Comparison of ENCODE assay signal across 18 cellular contexts in genomic region chr13:43006893-43007631, GRCh38. TPM values are rescaled to one million over a fixed set of nuclear protein-coding genes. Genes with fewer than 3 reads are reported as not detected.
A peak's percentile ranks its signal among the peaks of the same experiment; 100 is the strongest.
DNase-seq lines count a peak whose midpoint lies in the region; ATAC-seq and TF ChIP-seq lines count a peak whose summit lies in the region.
"Had no signal": no experiment of that assay in that cellular context is flagged by ENCODE, and none has a peak within 500 bp of the region (broad histone marks: within the 10 kb centered on the region; RNA-seq: fewer than 3 reads in every experiment).

No MANE protein-coding gene starts in this region.

- POLR2A ChIA-PET in AG04450 (lab: Yijun Ruan, JAX), result no interaction called here

- no peaks in the 10 kb centered on the region for H3K27me3 Mint-ChIP-seq in dendritic cell treated with granulocyte-macrophage colony-stimulating factor and Interleukin-4, amounts not matched to agents 40 ng/mL and 50 ng/mL, for 4 days
- H3K27me3 Mint-ChIP-seq in mesothelial cell of epicardium (ENCODE audit: low read depth), result no peaks in the 10 kb centered on the region
- H3K27me3 Mint-ChIP-seq in stimulated activated naive B cell treated with anti-CD40 and anti-IgM and Interleukin-4, amounts not matched to agents 10 μg/mL and 1 μg/mL and 100 μg/mL, for 72 hours, result peaks cover 0 to 6% of the 10 kb centered on the region in 2 donors
- H3K27me3 Mint-ChIP-seq: IgD-negative memory B cell; stimulated activated memory B cell treated with anti-CD40 and anti-IgM and Interleukin-4, amounts not matched to agents 10 μg/mL and 1 μg/mL and 100 μg/mL, for 72 hours had no signal

- intact Hi-C loops in dendritic cell treated with granulocyte-macrophage colony-stimulating factor and Interleukin-4, amounts not matched to agents 40 ng/mL and 50 ng/mL, for 4 days (cut with micrococcal nuclease), result no loop called here

- 41% methylated on average over 3 of the region's 3 CpGs for WGBS in suprapubic skin

- peak overlapping the region; percentile 47 for H3K27ac ChIP-seq in AG04450 (ENCODE audit: low read depth, low read length)
- H3K27ac ChIP-seq in suprapubic skin, result no peak overlapping the region
- H3K27ac ChIP-seq: prostate gland had no signal

- no peaks in the 10 kb centered on the region for H3K36me3 Mint-ChIP-seq in dendritic cell treated with granulocyte-macrophage colony-stimulating factor and Interleukin-4, amounts not matched to agents 40 ng/mL and 50 ng/mL, for 4 days (ENCODE audit: low read depth)
- H3K36me3 Mint-ChIP-seq in mesothelial cell of epicardium, result peaks cover 11% of the 10 kb centered on the region
- H3K36me3 Mint-ChIP-seq in stimulated activated naive B cell treated with anti-CD40 and anti-IgM and Interleukin-4, amounts not matched to agents 10 μg/mL and 1 μg/mL and 100 μg/mL, for 72 hours, result no peaks in the 10 kb centered on the region
- H3K36me3 Mint-ChIP-seq: IgD-negative memory B cell; stimulated activated memory B cell treated with anti-CD40 and anti-IgM and Interleukin-4, amounts not matched to agents 10 μg/mL and 1 μg/mL and 100 μg/mL, for 72 hours; WTC11 had no signal

- no peak for TF ChIP-seq EP300 in suprapubic skin (IDR thresholded peaks at IDR 0.05)

- no peak for DNase-seq in AG04450 (ENCODE audit: low read depth, low spot score)
- DNase-seq in LHCN-M2 (ENCODE audit: low read depth), result peak; percentile 75
- DNase-seq in mesothelial cell of epicardium (ENCODE audit: low spot score in 2 of 2, unreplicated experiment in 2 of 2), result no peak
- DNase-seq in MV-4-11 (lab: John Stamatoyannopoulos, UW), result no peak
- DNase-seq in dermis blood vessel endothelial cell, result no peak
- DNase-seq in stimulated activated naive B cell treated with anti-CD40 and anti-IgM and Interleukin-4, amounts not matched to agents 10 μg/mL and 1 μg/mL and 100 μg/mL, for 72 hours, result no peak
- DNase-seq in suprapubic skin (ENCODE audit: low spot score in 2 of 2), result no peak
- DNase-seq: activated T-cell treated with anti-CD3 and anti-CD28 coated beads for 4 hours; aorta; DND-41; midbrain; SIG-M5; stimulated activated CD4-positive, alpha-beta T cell treated with anti-CD3 and anti-CD28 coated beads, Interleukin-2, amount 100 ng/mL, for 48 hours had no signal

- H3K9me3 ChIP-seq in AG04450 (ENCODE audit: control insufficient read depth, insufficient read depth, low read length) (no peaks in the 10 kb centered on the region), suprapubic skin (no peaks in the 10 kb centered on the region)
- H3K9me3 ChIP-seq: prostate gland had no signal

- CTCF ChIA-PET in AG04450 (lab: Charles Lee), result interaction anchor here (0.6 kb wide), 1 partner anchor 799 kb away, joined by 5 read pairs; no protein-coding TSS in a partner anchor

- TF ChIP-seq CTCF in AG04450 (IDR thresholded peaks at IDR 0.05; ENCODE audit: low read depth, low read length) (no peak), mesothelial cell of epicardium (IDR thresholded peaks at IDR 0.05; ENCODE audit: unreplicated experiment) (no peak), suprapubic skin (IDR thresholded peaks at IDR 0.05) (no peak)

- no peak for ATAC-seq in stimulated activated naive B cell treated with anti-CD40 and anti-IgM and Interleukin-4, amounts not matched to agents 10 μg/mL and 1 μg/mL and 100 μg/mL, for 72 hours (replicated peaks)
- ATAC-seq: stimulated activated memory B cell treated with anti-CD40 and anti-IgM and Interleukin-4, amounts not matched to agents 10 μg/mL and 1 μg/mL and 100 μg/mL, for 72 hours; WTC11 had no signal

- H3K9me3 Mint-ChIP-seq in dendritic cell treated with granulocyte-macrophage colony-stimulating factor and Interleukin-4, amounts not matched to agents 40 ng/mL and 50 ng/mL, for 4 days, result no peaks in the 10 kb centered on the region
- H3K9me3 Mint-ChIP-seq in mesothelial cell of epicardium, result peaks cover 12% of the 10 kb centered on the region
- H3K9me3 Mint-ChIP-seq in stimulated activated naive B cell treated with anti-CD40 and anti-IgM and Interleukin-4, amounts not matched to agents 10 μg/mL and 1 μg/mL and 100 μg/mL, for 72 hours, result peaks cover 2 to 4% of the 10 kb centered on the region in 2 donors
- H3K9me3 Mint-ChIP-seq: WTC11 had no signal

- no peak for TF ChIP-seq POLR2A in suprapubic skin (IDR thresholded peaks at IDR 0.05)

- H3K4me3 ChIP-seq in AG04450 (ENCODE audit: low read depth, low read length) (no peak overlapping the region), suprapubic skin (no peak overlapping the region)
- H3K4me3 ChIP-seq: prostate gland had no signal

- H3K36me3 ChIP-seq in suprapubic skin, result no peaks in the 10 kb centered on the region
- H3K36me3 ChIP-seq: prostate gland had no signal

- no peaks in the 10 kb centered on the region for H3K4me1 ChIP-seq in suprapubic skin
- H3K4me1 ChIP-seq: prostate gland had no signal

- peaks cover 9% of the 10 kb centered on the region for H3K4me1 Mint-ChIP-seq in dendritic cell treated with granulocyte-macrophage colony-stimulating factor and Interleukin-4, amounts not matched to agents 40 ng/mL and 50 ng/mL, for 4 days (ENCODE audit: low read depth)
- H3K4me1 Mint-ChIP-seq in mesothelial cell of epicardium, result peaks cover 43% of the 10 kb centered on the region
- H3K4me1 Mint-ChIP-seq in stimulated activated naive B cell treated with anti-CD40 and anti-IgM and Interleukin-4, amounts not matched to agents 10 μg/mL and 1 μg/mL and 100 μg/mL, for 72 hours, result no peaks in the 10 kb centered on the region
- H3K4me1 Mint-ChIP-seq: IgD-negative memory B cell; stimulated activated memory B cell treated with anti-CD40 and anti-IgM and Interleukin-4, amounts not matched to agents 10 μg/mL and 1 μg/mL and 100 μg/mL, for 72 hours had no signal

- no peak overlapping the region for H3K4me3 Mint-ChIP-seq in dendritic cell treated with granulocyte-macrophage colony-stimulating factor and Interleukin-4, amounts not matched to agents 40 ng/mL and 50 ng/mL, for 4 days
- H3K4me3 Mint-ChIP-seq in mesothelial cell of epicardium, result no peak overlapping the region
- no peak overlapping the region for H3K4me3 Mint-ChIP-seq in stimulated activated naive B cell treated with anti-CD40 and anti-IgM and Interleukin-4, amounts not matched to agents 10 μg/mL and 1 μg/mL and 100 μg/mL, for 72 hours
- H3K4me3 Mint-ChIP-seq: IgD-negative memory B cell; stimulated activated memory B cell treated with anti-CD40 and anti-IgM and Interleukin-4, amounts not matched to agents 10 μg/mL and 1 μg/mL and 100 μg/mL, for 72 hours; WTC11 had no signal

- H3K27ac Mint-ChIP-seq in dendritic cell treated with granulocyte-macrophage colony-stimulating factor and Interleukin-4, amounts not matched to agents 40 ng/mL and 50 ng/mL, for 4 days, result peak overlapping the region; percentile 16
- H3K27ac Mint-ChIP-seq in mesothelial cell of epicardium, result peak overlapping the region; percentile 94
- no peak overlapping the region for H3K27ac Mint-ChIP-seq in stimulated activated naive B cell treated with anti-CD40 and anti-IgM and Interleukin-4, amounts not matched to agents 10 μg/mL and 1 μg/mL and 100 μg/mL, for 72 hours
- H3K27ac Mint-ChIP-seq: IgD-negative memory B cell; stimulated activated memory B cell treated with anti-CD40 and anti-IgM and Interleukin-4, amounts not matched to agents 10 μg/mL and 1 μg/mL and 100 μg/mL, for 72 hours had no signal

- H3K27me3 ChIP-seq in AG04450 (ENCODE audit: control insufficient read depth, insufficient read depth, low read length) (no peaks in the 10 kb centered on the region), suprapubic skin (no peaks in the 10 kb centered on the region)

RNA-seq across cellular contexts. Expression of gene EPSTI1, which starts 15.0 kb away (rescaled TPM):
- polyA plus RNA-seq in AG04450 (2011; rRNA removed), result 4.0 and 6.0 TPM in 2 replicates
- polyA minus RNA-seq in AG04450 (2011; rRNA and poly(A)+ RNA removed), result 1.7 and 2.2 TPM in 2 replicates
- total RNA-seq in LHCN-M2 (2014; rRNA removed) (2.3 and 6.3 TPM in 2 replicates), mesothelial cell of epicardium (37.3 to 44.0 TPM (median 42.7 TPM) in 3 replicates), dermis blood vessel endothelial cell (2.0 and 4.2 TPM in 2 replicates), suprapubic skin (1 to 10 TPM in 2 of 4 donors, under 1 TPM in 2; 0.53 to 2.7 (median 1.1) TPM)
- polyA plus RNA-seq in LHCN-M2 (2012), result 2.1 TPM

RNA-seq across cellular contexts. Expression of gene DNAJC15, which starts 16.3 kb away (rescaled TPM):
- polyA plus RNA-seq in AG04450 (2011; rRNA removed), result 45.3 and 48.6 TPM in 2 replicates
- 18.4 and 24.2 TPM in 2 replicates for polyA minus RNA-seq in AG04450 (2011; rRNA and poly(A)+ RNA removed)
- total RNA-seq in LHCN-M2 (2014; rRNA removed) (7.2 and 9.8 TPM in 2 replicates), mesothelial cell of epicardium (31.6 to 35.9 TPM (median 32.5 TPM) in 3 replicates), dermis blood vessel endothelial cell (4.9 and 14.0 TPM in 2 replicates), suprapubic skin (10 to 100 TPM in 1 of 4 donors, 1 to 10 TPM in 3; 5.6 to 10.9 (median 8.0) TPM)
- polyA plus RNA-seq in LHCN-M2 (2012), result 25.4 TPM
